In the genomic region with DNA sequence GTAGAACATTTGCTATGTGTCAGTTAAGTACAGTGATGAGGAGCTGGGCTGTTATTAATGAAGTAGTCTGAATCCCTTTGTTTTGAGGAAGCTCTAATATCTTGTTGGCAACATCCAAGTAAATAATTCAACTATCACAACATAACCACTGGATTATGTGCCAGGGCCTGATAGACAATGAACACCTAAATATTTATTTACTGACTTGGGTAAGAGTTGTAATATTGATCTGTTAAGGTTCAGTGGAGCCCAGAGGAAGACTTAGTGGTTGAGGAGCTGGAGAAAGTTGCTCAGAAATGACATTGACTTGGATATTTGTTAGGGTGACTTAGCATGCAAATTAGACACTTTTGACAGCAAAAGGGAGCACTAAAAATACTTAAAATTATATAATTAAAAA, we compare ENCODE assay signal across 27 cellular contexts.
"Had no signal": no experiment of that assay in that cellular context is flagged by ENCODE, and none has a peak within 500 bp of the region (broad histone marks: within the 10 kb centered on the region; RNA-seq: fewer than 3 reads in every experiment).

No MANE protein-coding gene starts in this region.

- DNase-seq: stimulated activated CD4-positive, alpha-beta T cell treated with anti-CD3 and anti-CD28 coated beads, Interleukin-2, amount 100 ng/mL, for 48 hours; stimulated activated CD4-positive, alpha-beta T cell treated with anti-CD3 and anti-CD28 coated beads, Interleukin-4, amount 100 ng/mL, for 1 hour; stimulated activated CD4-positive, alpha-beta T cell treated with anti-CD3 and anti-CD28 coated beads, Interleukin-4, amount 100 ng/mL, for 24 hours; stimulated activated CD4-positive, alpha-beta T cell treated with anti-CD3 and anti-CD28 coated beads, Interleukin-4, amount 100 ng/mL, for 4 hours; stimulated activated CD8-positive, alpha-beta memory T cell treated with anti-CD3 and anti-CD28 coated beads, Interleukin-4, amount 100 ng/mL, for 48 hours; stimulated activated naive B cell treated with anti-CD40 and anti-IgM and Interleukin-4, amounts not matched to agents 10 μg/mL and 1 μg/mL and 100 μg/mL, for 72 hours; stimulated activated naive CD4-positive, alpha-beta T cell; stimulated activated naive CD4-positive, alpha-beta T cell treated with Interleukin-2 at 50 U/mL for 16 hours; stimulated activated naive CD8-positive, alpha-beta T cell treated with anti-CD3 and anti-CD28 coated beads, Interleukin-15, amount 100 ng/mL, for 72 hours; stimulated activated naive CD8-positive, alpha-beta T cell treated with anti-CD3 and anti-CD28 coated beads, Interleukin-15, Interleukin-2, amounts not matched to agents 100 U/mL and 50 U/mL, for 24 hours; stomach; substantia nigra; testis; thyroid gland; tibial artery; transverse colon; trophoblast cell; upper lobe of left lung; upper lobe of right lung; uterus had no signal

- H3K9me3 ChIP-seq: testis, thyroid gland, uterus, vagina had no signal

- H3K36me3 ChIP-seq: suprapubic skin, thoracic aorta, thyroid gland, upper lobe of left lung, upper lobe of right lung, uterus, vagina had no signal

- H3K4me3 ChIP-seq: stomach, suprapubic skin, testis, thoracic aorta, thyroid gland, tibial artery, tibial nerve, transverse colon, upper lobe of left lung, upper lobe of right lung, uterus, vagina had no signal

- H3K27ac ChIP-seq: stomach, suprapubic skin, testis, thoracic aorta, thyroid gland, tibial artery, tibial nerve, transverse colon, upper lobe of left lung, upper lobe of right lung, uterus, vagina had no signal

- FAIRE-seq: urothelium cell line had no signal

- H3K4me1 ChIP-seq: stomach, suprapubic skin, testis, tibial artery, tibial nerve, transverse colon, upper lobe of left lung, upper lobe of right lung, uterus, vagina had no signal

- H3K27me3 ChIP-seq: stomach, suprapubic skin, testis, thyroid gland, tibial artery, tibial nerve, transverse colon, upper lobe of left lung, upper lobe of right lung, uterus, vagina had no signal

- ATAC-seq: stimulated activated effector memory CD8-positive, alpha-beta T cell treated with anti-CD3 and anti-CD28 coated beads, Interleukin-12 subunit alpha, Interleukin-12 subunit beta, amount 100 ng/mL, for 72 hours; stimulated activated memory B cell treated with anti-CD40 and anti-IgM and Interleukin-4, amounts not matched to agents 10 μg/mL and 1 μg/mL and 100 μg/mL, for 72 hours; stimulated activated naive B cell treated with anti-CD40 and anti-IgM and Interleukin-4, amounts not matched to agents 10 μg/mL and 1 μg/mL and 100 μg/mL, for 72 hours; stimulated activated naive CD8-positive, alpha-beta T cell treated with anti-CD3 and anti-CD28 coated beads, Interleukin-15, amount 100 ng/mL, for 72 hours; stimulated activated naive CD8-positive, alpha-beta T cell treated with anti-CD3 and anti-CD28 coated beads, Interleukin-15, Interleukin-2, amounts not matched to agents 100 U/mL and 50 U/mL, for 24 hours; upper lobe of right lung had no signal
